In the genomic region with DNA sequence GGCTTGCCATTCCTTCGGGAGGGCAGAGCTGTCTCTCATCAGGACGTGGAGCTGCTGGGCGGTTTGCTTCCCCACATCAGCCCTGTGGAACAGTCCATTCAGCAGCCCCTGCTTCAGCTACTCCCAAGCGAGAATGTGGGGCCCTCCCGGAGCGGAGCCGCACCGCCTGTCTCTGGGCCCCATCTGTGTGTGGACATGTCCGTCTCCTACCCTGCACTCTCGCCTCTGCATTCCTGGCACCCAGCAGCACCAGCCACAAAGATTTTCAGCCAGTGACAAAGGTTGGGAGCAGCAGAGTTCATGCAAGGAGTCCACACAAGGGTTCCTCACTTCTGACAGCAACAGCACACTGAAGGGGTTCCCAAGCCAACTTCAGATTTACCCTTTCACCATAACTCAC, we compare ENCODE assay signal across 15 cellular contexts. TPM values are rescaled to one million over a fixed set of nuclear protein-coding genes. Genes with fewer than 3 reads are reported as not detected.
A peak's percentile ranks its signal among the peaks of the same experiment; 100 is the strongest.
DNase-seq lines count a peak whose midpoint lies in the region; ATAC-seq, FAIRE-seq and TF ChIP-seq lines count a peak whose summit lies in the region.
"Had no signal": no experiment of that assay in that cellular context is flagged by ENCODE, and none has a peak within 500 bp of the region (broad histone marks: within the 10 kb centered on the region; RNA-seq: fewer than 3 reads in every experiment).

No MANE protein-coding gene starts in this region.

- no peak overlapping the region for H3K4me2 ChIP-seq in HepG2 (ENCODE audit: low read depth, low read length)
- H3K4me2 ChIP-seq: BLaER1 treated with 17β-estradiol and CSF1 and Interleukin-3, amounts not matched to agents 10 nM and 100 nM had no signal

- H3K27ac Mint-ChIP-seq in neural crest cell (ENCODE audit: unreplicated experiment), result peak overlapping the region; percentile 35
- H3K27ac Mint-ChIP-seq: B cell; CD8-positive, alpha-beta T cell had no signal

- H3K4me1 Mint-ChIP-seq in neural crest cell, result no peaks in the 10 kb centered on the region
- H3K4me1 Mint-ChIP-seq in activated T-cell treated with anti-CD3 and anti-CD28 coated beads, Interleukin-2, amount 50 U/mL, for 4 hours (ENCODE audit: low read depth), result no peaks in the 10 kb centered on the region
- H3K4me1 Mint-ChIP-seq: B cell had no signal

- CTCF ChIA-PET in HepG2 (lab: Yijun Ruan, JAX; ENCODE audit: low intra/inter-chr PET ratio, low total read pairs), result no interaction called here

- H2AFZ ChIP-seq in HepG2 (ENCODE audit: low read length), result no peak overlapping the region

- H3K27me3 Mint-ChIP-seq in neural crest cell (ENCODE audit: low read depth), result no peaks in the 10 kb centered on the region
- H3K27me3 Mint-ChIP-seq in activated T-cell treated with anti-CD3 and anti-CD28 coated beads, Interleukin-2, amount 50 U/mL, for 4 hours (ENCODE audit: low read depth), result no peaks in the 10 kb centered on the region
- H3K27me3 Mint-ChIP-seq: B cell had no signal

- H4K20me1 ChIP-seq in HepG2 (ENCODE audit: insufficient read depth, low read length), result 0 out of 2 replicates have a peak, but pooled peaks cover 4% of the 10 kb centered on the region

- DNase-seq in HepG2 (ENCODE audit: low spot score) (no peak), neural crest cell (ENCODE audit: low read depth, low spot score) (no peak), spleen (peak; percentile 64), NCI-H2196 (lab: John Stamatoyannopoulos, UW; ENCODE audit: unreplicated experiment) (no peak), NCI-H1092 (lab: John Stamatoyannopoulos, UW) (no peak)
- no peak for DNase-seq in activated T-cell treated with anti-CD3 and anti-CD28 coated beads, Interleukin-2, amount 50 U/mL, for 4 hours
- DNase-seq: Calu3; CD8-positive, alpha-beta T cell; DMS79 treated with DMSO at 0.1 percent for 48 hours; GF-D8; GOT3; H7 had no signal

- H3K36me3 ChIP-seq in liver (ENCODE audit: control insufficient read depth in 4 of 4, insufficient read depth in 3 of 4, low read depth in 1 of 4, low read length in 3 of 4) (peaks cover 9 to 52% (median 42%) of the 10 kb centered on the region in 4 donors), HepG2 (replicated peaks in 1 of 2; ENCODE audit: control insufficient read depth in 1 of 2, insufficient read depth in 2 of 2, low read length in 2 of 2) (peaks cover 51 to 88% of the 10 kb centered on the region in 2 experiments), spleen (peaks cover 4 to 100% (median 94%) of the 10 kb centered on the region in 6 donors)

- no peak for FAIRE-seq in HepG2 (lab: Jason Lieb, UNC)

- no peaks in the 10 kb centered on the region for H3K9me3 ChIP-seq in liver (ENCODE audit: control insufficient read depth in 4 of 4, low read length in 3 of 4)
- H3K9me3 ChIP-seq in HepG2 (ENCODE audit: low read length), result no peaks in the 10 kb centered on the region
- no peaks in the 10 kb centered on the region for H3K9me3 ChIP-seq in spleen
- H3K9me3 ChIP-seq: BLaER1 treated with 17β-estradiol and CSF1 and Interleukin-3, amounts not matched to agents 10 nM and 100 nM had no signal

- H3K9ac ChIP-seq in liver (ENCODE audit: low read depth in 1 of 2, low read length in 2 of 2), result peak overlapping the region; percentile 40 to 67
- H3K9ac ChIP-seq in HepG2 (ENCODE audit: insufficient read depth, low read depth, low read length), result no peak overlapping the region
- H3K9ac ChIP-seq: BLaER1 treated with 17β-estradiol and CSF1 and Interleukin-3, amounts not matched to agents 10 nM and 100 nM had no signal

- BruUV-seq in HepG2 (replicated peaks; lab: Mats Ljungman, UMichigan), result no TSS peak

- H3K9me3 Mint-ChIP-seq in neural crest cell, result no peaks in the 10 kb centered on the region
- H3K9me3 Mint-ChIP-seq in activated T-cell treated with anti-CD3 and anti-CD28 coated beads, Interleukin-2, amount 50 U/mL, for 4 hours, result no peaks in the 10 kb centered on the region
- H3K9me3 Mint-ChIP-seq: CD8-positive, alpha-beta T cell had no signal

- 61% methylated on average over 10 of the region's 10 CpGs for WGBS in liver
- 97% methylated on average over 10 of the region's 10 CpGs for WGBS in HepG2 (ENCODE audit: low lambda C conversion rate)
- WGBS in spleen, 5 donors, result 85 to 98% (median 90%) methylated on average over 10 of the region's 10 CpGs

- TF ChIP-seq POLR2A in HepG2 (IDR thresholded peaks at IDR 0.05; ENCODE audit: insufficient read depth in 1 of 2, low read depth in 2 of 2, low read length in 2 of 2) (no peak), spleen (IDR thresholded peaks at IDR 0.05) (no peak)

- in situ Hi-C loops in HepG2 (cut with HindIII; ENCODE audit: extremely low pct_ligation_motif_present, low pct_unique_long_range_greater_than_20kb), result no loop called here

- TF ChIP-seq RAD21 in liver (IDR thresholded peaks at IDR 0.05), result no peak
- TF ChIP-seq RAD21 in HepG2 (CRISPR knock-in tag; IDR thresholded peaks at IDR 0.05), result no peak

- no peak overlapping the region for H3K4me3 Mint-ChIP-seq in neural crest cell
- no peak overlapping the region for H3K4me3 Mint-ChIP-seq in activated T-cell treated with anti-CD3 and anti-CD28 coated beads, Interleukin-2, amount 50 U/mL, for 4 hours
- H3K4me3 Mint-ChIP-seq: B cell; CD8-positive, alpha-beta T cell had no signal

- TF ChIP-seq CTCF in liver (IDR thresholded peaks at IDR 0.05; ENCODE audit: low read depth, low read length, missing input control) (no peak), HepG2 (CRISPR knock-in tag; IDR thresholded peaks at IDR 0.05) (no peak), neural crest cell (conservative IDR thresholded peaks at IDR 0.05) (no peak), spleen (IDR thresholded peaks at IDR 0.05 in 8 of 11, conservative IDR thresholded peaks at IDR 0.05 in 3 of 11) (no peak)

- intact Hi-C loops in HepG2 (cut with micrococcal nuclease; ENCODE audit: unreplicated experiment), result no loop called here
- intact Hi-C loops in spleen (cut with DNase I; ENCODE audit: low total_unique reads), result no loop called here

- H3K27me3 ChIP-seq in liver (ENCODE audit: control insufficient read depth in 4 of 4, insufficient read depth in 4 of 4, low read length in 3 of 4) (no peaks in the 10 kb centered on the region), HepG2 (ENCODE audit: control insufficient read depth in 1 of 2, insufficient read depth in 2 of 2, low read length in 2 of 2) (no peaks in the 10 kb centered on the region), spleen (replicated peaks in 1 of 7) (no peaks in the 10 kb centered on the region)
- H3K27me3 ChIP-seq: BLaER1 treated with 17β-estradiol and CSF1 and Interleukin-3, amounts not matched to agents 10 nM and 100 nM had no signal

- H3K27ac ChIP-seq in liver (ENCODE audit: low read depth in 1 of 2, low read length in 2 of 2) (peak overlapping the region; percentile 47 to 70), HepG2 (ENCODE audit: extremely low read length, insufficient read depth, low read length) (no peak overlapping the region), spleen (no peak overlapping the region)
- H3K27ac ChIP-seq: BLaER1 treated with 17β-estradiol and CSF1 and Interleukin-3, amounts not matched to agents 10 nM and 100 nM had no signal

- H3K79me2 ChIP-seq in HepG2 (ENCODE audit: insufficient read depth, low read length), result no peaks in the 10 kb centered on the region

- H3K4me3 ChIP-seq in liver (ENCODE audit: low read depth in 1 of 3, low read length in 3 of 3), result no peak overlapping the region
- H3K4me3 ChIP-seq in HepG2 (replicated peaks in 1 of 3; ENCODE audit: insufficient read depth in 1 of 3, low read depth in 2 of 3, low read length in 3 of 3), result no peak overlapping the region
- no peak overlapping the region for H3K4me3 ChIP-seq in spleen
- H3K4me3 ChIP-seq: BLaER1 treated with 17β-estradiol and CSF1 and Interleukin-3, amounts not matched to agents 10 nM and 100 nM had no signal

- POLR2A ChIA-PET in HepG2 (lab: Yijun Ruan, JAX), result no interaction called here

- peaks cover 16% of the 10 kb centered on the region for H3K36me3 Mint-ChIP-seq in neural crest cell (ENCODE audit: low read depth)
- peaks cover 57% of the 10 kb centered on the region for H3K36me3 Mint-ChIP-seq in activated T-cell treated with anti-CD3 and anti-CD28 coated beads, Interleukin-2, amount 50 U/mL, for 4 hours (ENCODE audit: insufficient read depth)

- ATAC-seq in HepG2, result no peak
- ATAC-seq in activated T-cell treated with anti-CD3 and anti-CD28 coated beads, Interleukin-2, amount 50 U/mL, for 4 hours, result no peak
- ATAC-seq: CD8-positive, alpha-beta T cell had no signal

- H3K4me1 ChIP-seq in liver (ENCODE audit: control insufficient read depth in 4 of 4, insufficient read depth in 4 of 4, low read length in 3 of 4) (peaks cover 9 to 36% (median 27%) of the 10 kb centered on the region in 4 donors), HepG2 (ENCODE audit: insufficient read depth, low read length) (peaks cover 11% of the 10 kb centered on the region), spleen (no peaks in the 10 kb centered on the region)
- H3K4me1 ChIP-seq: BLaER1 treated with 17β-estradiol and CSF1 and Interleukin-3, amounts not matched to agents 10 nM and 100 nM had no signal

- TF ChIP-seq EP300 in HepG2 (IDR thresholded peaks at IDR 0.05; ENCODE audit: low read depth in 2 of 2, low read length in 2 of 2), result no peak
- TF ChIP-seq EP300 in HepG2 (CRISPR knock-in tag; IDR thresholded peaks at IDR 0.05; ENCODE audit: borderline replicate concordance), result no peak

RNA-seq across cellular contexts. Expression of gene SLC22A1, which starts 29.0 kb away (rescaled TPM):
- 100 to 1,000 TPM in 1 of 2 donors, under 1 TPM in 1; 0.79 to 407 TPM for total RNA-seq in liver
- polyA plus RNA-seq in liver, result 1,000 to 10,000 TPM in 1 of 2 donors, 100 to 1,000 TPM in 1; 471 to 1,107 TPM
- total RNA-seq in HepG2 (2016; rRNA removed; fragmentation: Illumina TruSeq; extraction: Trizol), result 0.32 and 0.80 TPM in 2 replicates
- 0.71 and 0.81 TPM in 2 replicates for total RNA-seq in HepG2 (2016; cell fraction: cytosol; rRNA removed; fragmentation: Illumina TruSeq; extraction: Trizol; ENCODE audit: low read depth)
- total RNA-seq in HepG2 (2016; cell fraction: insoluble cytoplasmic fraction; rRNA removed; fragmentation: Illumina TruSeq; extraction: Trizol), result 1.5 and 1.6 TPM in 2 replicates
- total RNA-seq in HepG2 (2016; cell fraction: membrane; rRNA removed; fragmentation: Illumina TruSeq; extraction: Trizol), result 1.0 and 1.9 TPM in 2 replicates
- 3.6 and 3.7 TPM in 2 replicates for total RNA-seq in HepG2 (2016; cell fraction: nucleus; rRNA removed; fragmentation: Illumina TruSeq; extraction: Trizol)
- 0.82 and 0.87 TPM in 2 replicates for polyA plus RNA-seq in HepG2 (2011; rRNA removed)
- 0.32 and 0.38 TPM in 2 replicates for polyA plus RNA-seq in HepG2 (2011; cell fraction: cytosol; rRNA removed)
- polyA plus RNA-seq in HepG2 (2011; cell fraction: nucleus; rRNA removed), result 3.3 and 4.4 TPM in 2 replicates
- polyA plus RNA-seq in HepG2 (2012), result 0.80 and 2.9 TPM in 2 replicates
- 0.35 and 1.7 TPM in 2 replicates for polyA plus RNA-seq in HepG2 (2016; cell fraction: cytosol; fragmentation: Illumina TruSeq; extraction: Trizol; ENCODE audit: low read depth)
- polyA plus RNA-seq in HepG2 (2016; cell fraction: insoluble cytoplasmic fraction; fragmentation: Illumina TruSeq; extraction: Trizol; ENCODE audit: low read depth), result 0.33 and 1.2 TPM in 2 replicates
- polyA plus RNA-seq in HepG2 (2016; cell fraction: membrane; fragmentation: Illumina TruSeq; extraction: Trizol; ENCODE audit: low read depth), result 0.64 and 1.2 TPM in 2 replicates
- 4.3 and 5.2 TPM in 2 replicates for polyA plus RNA-seq in HepG2 (2016; cell fraction: nucleus; fragmentation: Illumina TruSeq; extraction: Trizol; ENCODE audit: insufficient read depth, low read depth)
- 1.3 and 7.3 TPM in 2 replicates for polyA minus RNA-seq in HepG2 (2011; rRNA and poly(A)+ RNA removed; ENCODE audit: low replicate concordance)
- 0.40 TPM in 1 of 2 replicates, not detected in the other for polyA minus RNA-seq in HepG2 (2011; cell fraction: cytosol; rRNA and poly(A)+ RNA removed)
- polyA minus RNA-seq in HepG2 (2011; cell fraction: nucleus; rRNA and poly(A)+ RNA removed), result 7.7 and 8.6 TPM in 2 replicates
- 1.7 and 2.1 TPM in 2 replicates for total RNA-seq in neural crest cell
- 1 to 10 TPM; 2.4 to 6.1 (median 4.6) TPM for total RNA-seq in spleen
- polyA plus RNA-seq in spleen, result 1 to 10 TPM in 2 of 3 donors, under 1 TPM in 1; 0.23 to 2.8 (median 1.3) TPM
- 1 to 10 TPM; 1.7 to 7.0 (median 4.3) TPM for total RNA-seq in activated T-cell treated with anti-CD3 and anti-CD28 coated beads, Interleukin-2, amount 50 U/mL, for 4 hours

Comparison
In these comparisons a context has a peak if more than half of its experiments do, and no peak if none do; other contexts are left out.
1. H3K27ac ChIP-seq: peak in liver (2 of 2); none in HepG2 (single experiment) and spleen (0 of 8).